In the genomic region with DNA sequence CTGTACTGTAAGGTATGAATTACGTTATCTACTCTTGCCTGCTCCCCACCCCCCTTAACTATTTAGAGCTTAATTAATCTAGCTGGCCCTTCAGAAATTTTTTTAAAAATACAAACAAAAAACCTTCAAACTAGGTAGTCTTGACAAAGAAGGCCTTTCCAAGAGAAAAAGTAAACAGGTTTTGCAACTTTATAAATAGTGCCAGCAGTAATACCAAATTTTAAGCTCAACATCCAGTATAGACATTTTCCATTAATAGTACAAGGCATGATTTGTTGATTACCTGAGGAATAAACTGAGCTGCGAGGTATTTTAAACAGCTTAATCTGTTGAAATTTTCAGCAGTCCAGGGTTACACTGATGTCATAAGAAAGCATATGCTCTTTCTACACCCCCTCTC, we compare ENCODE assay signal across 8 cellular contexts. TPM values are rescaled to one million over a fixed set of nuclear protein-coding genes. Genes with fewer than 3 reads are reported as not detected.
"Had no signal": no experiment of that assay in that cellular context is flagged by ENCODE, and none has a peak within 500 bp of the region (broad histone marks: within the 10 kb centered on the region; RNA-seq: fewer than 3 reads in every experiment).

No MANE protein-coding gene starts in this region.

- H3K27ac ChIP-seq: HL-60 had no signal

- H3K9me3 Mint-ChIP-seq: IgD-negative memory B cell had no signal

- DNase-seq: IMR-90, KBM-7, KG1 had no signal

- FAIRE-seq: HTR-8/SVneo, K562 had no signal

- H3K4me3 ChIP-seq: K562 had no signal

- H3K4me3 Mint-ChIP-seq: IgD-negative memory B cell had no signal

- H3K27me3 Mint-ChIP-seq: IgD-negative memory B cell had no signal

- ATAC-seq: K562 had no signal

RNA-seq across cellular contexts. Expression of a gene that starts 20.1 kb away (rescaled TPM):
- total RNA-seq: HT1080, IMR-90, K562 had no signal
- polyA plus RNA-seq: IMR-90 had no signal
